10 cellular contexts compared by ENCODE assay signal in the genomic region with DNA sequence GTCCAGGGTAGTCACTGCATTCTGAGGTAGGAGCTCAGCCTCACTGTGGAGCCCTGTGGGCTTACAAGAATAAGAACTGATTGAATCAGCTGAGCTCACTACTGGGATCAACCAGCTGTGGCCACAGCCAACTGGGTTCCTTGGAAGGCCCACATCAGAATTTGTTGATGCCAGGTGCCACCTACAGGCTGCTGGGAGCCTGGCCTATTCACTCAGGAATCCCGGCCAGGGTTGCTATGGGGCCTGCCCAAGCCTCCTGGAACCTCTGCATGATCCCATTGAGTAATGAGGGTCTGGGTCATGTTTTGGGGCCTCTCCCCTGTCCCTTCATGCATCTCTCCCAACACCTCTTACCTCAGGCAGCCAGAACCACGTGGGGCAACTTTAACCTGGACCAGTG. TPM values are rescaled to one million over a fixed set of nuclear protein-coding genes. Genes with fewer than 3 reads are reported as not detected.
DNase-seq lines count a peak whose midpoint lies in the region; ATAC-seq and TF ChIP-seq lines count a peak whose summit lies in the region.
"Had no signal": no experiment of that assay in that cellular context is flagged by ENCODE, and none has a peak within 500 bp of the region (broad histone marks: within the 10 kb centered on the region; RNA-seq: fewer than 3 reads in every experiment).

No MANE protein-coding gene starts in this region.

- H3K4me1 ChIP-seq in mesendoderm (ENCODE audit: control insufficient read depth, low read depth, low read length) = no peaks in the 10 kb centered on the region
- H3K4me1 ChIP-seq: psoas muscle had no signal

- H3K18ac ChIP-seq in mesendoderm (ENCODE audit: low read length) = no peak overlapping the region

- no peak overlapping the region for H3K56ac ChIP-seq in mesendoderm (ENCODE audit: low read length)

- no peak overlapping the region for H2BK120ac ChIP-seq in mesendoderm (ENCODE audit: low read depth, low read length)

- no peak overlapping the region for H2AK5ac ChIP-seq in mesendoderm (ENCODE audit: low read length)

- no peak overlapping the region for H3K27ac ChIP-seq in mesendoderm (ENCODE audit: low read depth, low read length)
- H3K27ac ChIP-seq: psoas muscle had no signal

- ATAC-seq in HG02885 (IDR thresholded peaks at IDR 0.05; ENCODE audit: poor library complexity, unreplicated experiment) (no peak), GM18873 (IDR thresholded peaks at IDR 0.05; ENCODE audit: low FRiP score, unreplicated experiment) (no peak)
- ATAC-seq: psoas muscle had no signal

- TF ChIP-seq CTCF in astrocyte of the spinal cord (IDR thresholded peaks at IDR 0.05; ENCODE audit: low read depth, low read length) = peak; percentile 30

- peak; percentile 1 for DNase-seq in EL
- DNase-seq in HuH-7 (ENCODE audit: low spot score) = peak; percentile 41
- no peak for DNase-seq in astrocyte of the spinal cord (ENCODE audit: low read depth, low spot score)
- peak; percentile 63 for DNase-seq in mesendoderm
- DNase-seq in ureter (ENCODE audit: low spot score) = no peak
- DNase-seq in NCI-H510A treated with DMSO at 0.1 percent for 48 hours (lab: John Stamatoyannopoulos, UW) = no peak
- DNase-seq: NCI-H2029, psoas muscle had no signal

- in situ Hi-C loops in astrocyte of the spinal cord (cut with HindIII; ENCODE audit: low sequenced_read_pairs) = no loop called here

- no peak overlapping the region for H4K5ac ChIP-seq in mesendoderm (ENCODE audit: low read length)

- no CpG with 5 or more reads among the region's 2 CpGs for WGBS in mesendoderm (ENCODE audit: extremely low coverage, insufficient coverage, low lambda C conversion rate)

- H3K27me3 ChIP-seq in mesendoderm (ENCODE audit: insufficient read depth, low read length, poor library complexity) = no peaks in the 10 kb centered on the region

- no peak overlapping the region for H3K23ac ChIP-seq in mesendoderm (ENCODE audit: low read length)

- H2BK5ac ChIP-seq in mesendoderm (ENCODE audit: low read length) = no peak overlapping the region

- H3K4me2 ChIP-seq in mesendoderm (ENCODE audit: low read length) = no peak overlapping the region

- H3K36me3 ChIP-seq in mesendoderm (ENCODE audit: control insufficient read depth, insufficient read depth, low read length) = no peaks in the 10 kb centered on the region

- H3K79me1 ChIP-seq in mesendoderm (ENCODE audit: low read length) = no peaks in the 10 kb centered on the region

- no peaks in the 10 kb centered on the region for H3K79me2 ChIP-seq in mesendoderm (ENCODE audit: control insufficient read depth, insufficient read depth, low read length)

- no peak overlapping the region for H4K8ac ChIP-seq in mesendoderm (ENCODE audit: low read depth, low read length)

- H3K4ac ChIP-seq in mesendoderm (ENCODE audit: low read depth, low read length) = no peak overlapping the region

- no peak overlapping the region for H2BK15ac ChIP-seq in mesendoderm (replicated peaks; ENCODE audit: low read depth)

- no peak overlapping the region for H3K9ac ChIP-seq in mesendoderm (ENCODE audit: low read length)

- no peak overlapping the region for H3K4me3 ChIP-seq in astrocyte of the spinal cord (ENCODE audit: low read depth, low read length)
- no peak overlapping the region for H3K4me3 ChIP-seq in mesendoderm (ENCODE audit: low read length)
- H3K4me3 ChIP-seq: psoas muscle had no signal

RNA-seq across cellular contexts. Expression of a gene that starts 53.9 kb away (rescaled TPM):
- polyA plus RNA-seq in mesendoderm (2013, experiment 1 of 2) = 0.01 TPM
- polyA plus RNA-seq in mesendoderm (2013, experiment 2 of 2) = under 0.01 TPM
- total RNA-seq in ureter = 4.9 TPM
- total RNA-seq: psoas muscle had no signal
- polyA plus RNA-seq: psoas muscle had no signal

RNA-seq across cellular contexts. Expression of a gene that starts 54.6 kb away (rescaled TPM):
- 252 TPM for polyA plus RNA-seq in mesendoderm (2013, experiment 1 of 2)
- 246 TPM for polyA plus RNA-seq in mesendoderm (2013, experiment 2 of 2)
- total RNA-seq in ureter = 112 TPM

Comparison
In these comparisons a context has a peak if more than half of its experiments do, and no peak if none do; other contexts are left out.
1. DNase-seq: peak in EL (single experiment), HuH-7 (single experiment) and mesendoderm (single experiment); none in astrocyte of the spinal cord (single experiment), ureter (single experiment) and NCI-H510A treated with DMSO at 0.1 percent for 48 hours (single experiment).